ENCODE assay signal across 1 cellular context in the genomic region with DNA sequence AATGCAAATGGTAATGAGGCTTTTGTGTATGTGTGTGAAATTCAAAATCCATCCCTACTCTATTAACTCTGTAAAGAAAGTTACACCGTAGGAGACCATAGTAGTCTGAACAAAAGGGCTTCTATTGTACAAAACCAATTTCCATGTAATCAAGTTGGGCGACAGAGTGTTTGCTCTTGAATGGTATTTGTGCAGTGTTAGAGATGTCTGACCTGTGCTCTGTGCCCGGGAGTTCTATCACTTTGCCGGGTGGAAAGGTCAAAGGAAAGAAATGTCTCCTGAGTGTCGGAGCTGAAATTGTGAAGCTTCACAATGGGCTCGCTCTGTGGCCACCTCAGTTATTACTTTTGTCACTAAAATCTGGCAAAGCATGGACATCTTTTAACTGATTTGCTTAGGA.
A peak's percentile ranks its signal among the peaks of the same experiment; 100 is the strongest.
TF ChIP-seq lines count a peak whose summit lies in the region.

No MANE protein-coding gene starts in this region.

TF ChIP-seq in HepG2, 621 proteins besides CTCF, POLR2A, EP300 and RAD21 (continued from another document and continues in another):
- TF ChIP-seq, protein P1, sequence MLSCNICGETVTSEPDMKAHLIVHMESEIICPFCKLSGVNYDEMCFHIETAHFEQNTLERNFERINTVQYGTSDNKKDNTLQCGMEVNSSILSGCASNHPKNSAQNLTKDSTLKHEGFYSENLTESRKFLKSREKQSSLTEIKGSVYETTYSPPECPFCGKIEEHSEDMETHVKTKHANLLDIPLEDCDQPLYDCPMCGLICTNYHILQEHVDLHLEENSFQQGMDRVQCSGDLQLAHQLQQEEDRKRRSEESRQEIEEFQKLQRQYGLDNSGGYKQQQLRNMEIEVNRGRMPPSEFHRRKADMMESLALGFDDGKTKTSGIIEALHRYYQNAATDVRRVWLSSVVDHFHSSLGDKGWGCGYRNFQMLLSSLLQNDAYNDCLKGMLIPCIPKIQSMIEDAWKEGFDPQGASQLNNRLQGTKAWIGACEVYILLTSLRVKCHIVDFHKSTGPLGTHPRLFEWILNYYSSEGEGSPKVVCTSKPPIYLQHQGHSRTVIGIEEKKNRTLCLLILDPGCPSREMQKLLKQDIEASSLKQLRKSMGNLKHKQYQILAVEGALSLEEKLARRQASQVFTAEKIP (CRISPR knock-in tag; IDR thresholded peaks at IDR 0.05; ENCODE audit: borderline replicate concordance): no peak
- TF ChIP-seq, protein P2, sequence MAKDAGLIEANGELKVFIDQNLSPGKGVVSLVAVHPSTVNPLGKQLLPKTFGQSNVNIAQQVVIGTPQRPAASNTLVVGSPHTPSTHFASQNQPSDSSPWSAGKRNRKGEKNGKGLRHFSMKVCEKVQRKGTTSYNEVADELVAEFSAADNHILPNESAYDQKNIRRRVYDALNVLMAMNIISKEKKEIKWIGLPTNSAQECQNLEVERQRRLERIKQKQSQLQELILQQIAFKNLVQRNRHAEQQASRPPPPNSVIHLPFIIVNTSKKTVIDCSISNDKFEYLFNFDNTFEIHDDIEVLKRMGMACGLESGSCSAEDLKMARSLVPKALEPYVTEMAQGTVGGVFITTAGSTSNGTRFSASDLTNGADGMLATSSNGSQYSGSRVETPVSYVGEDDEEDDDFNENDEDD (CRISPR knock-in tag; IDR thresholded peaks at IDR 0.05; ENCODE audit: borderline replicate concordance): no peak
- TF ChIP-seq ETV5 (CRISPR knock-in tag; IDR thresholded peaks at IDR 0.05; ENCODE audit: borderline replicate concordance): no peak
- TF ChIP-seq ISL2 (CRISPR knock-in tag; IDR thresholded peaks at IDR 0.05): no peak; the same call in 1 of the 2 replicates
- no peak for TF ChIP-seq HHEX (CRISPR knock-in tag; IDR thresholded peaks at IDR 0.05)
- TF ChIP-seq ZNF205 (CRISPR knock-in tag; IDR thresholded peaks at IDR 0.05): 0 out of 2 replicates have a peak, but pooled peaks have one; percentile 43
- TF ChIP-seq GABPA (IDR thresholded peaks at IDR 0.05; ENCODE audit: low read depth, low read length): no peak
- TF ChIP-seq GABPA (CRISPR knock-in tag; IDR thresholded peaks at IDR 0.05; ENCODE audit: low read depth): no peak
- peak; percentile 22; the same call in 1 of the 2 replicates for TF ChIP-seq GATAD2A (CRISPR knock-in tag; IDR thresholded peaks at IDR 0.05)
- TF ChIP-seq TARDBP (CRISPR knock-in tag; IDR thresholded peaks at IDR 0.05): no peak
- no peak for TF ChIP-seq RELA (CRISPR knock-in tag; IDR thresholded peaks at IDR 0.05)
- TF ChIP-seq CEBPB (IDR thresholded peaks at IDR 0.05; ENCODE audit: borderline replicate concordance, low read depth, low read length): no peak
- TF ChIP-seq YY1 (IDR thresholded peaks at IDR 0.05; ENCODE audit: insufficient read depth, insufficient replicate concordance, low read depth, low read length): no peak
- no peak for TF ChIP-seq TBX3 (IDR thresholded peaks at IDR 0.05; ENCODE audit: borderline replicate concordance)
- no peak for TF ChIP-seq ZNF652 (CRISPR knock-in tag; IDR thresholded peaks at IDR 0.05; ENCODE audit: borderline replicate concordance, low read depth)
- TF ChIP-seq FOXA3 (CRISPR knock-in tag; IDR thresholded peaks at IDR 0.05): peak; percentile 11; the same call in 1 of the 2 replicates
- TF ChIP-seq MIER2 (CRISPR knock-in tag; IDR thresholded peaks at IDR 0.05): no peak
- TF ChIP-seq, protein P3, sequence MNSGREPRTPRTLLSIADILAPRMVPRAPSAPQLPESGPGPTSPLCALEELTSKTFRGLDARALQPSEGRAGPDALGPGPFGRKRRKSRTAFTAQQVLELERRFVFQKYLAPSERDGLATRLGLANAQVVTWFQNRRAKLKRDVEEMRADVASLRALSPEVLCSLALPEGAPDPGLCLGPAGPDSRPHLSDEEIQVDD (CRISPR knock-in tag; IDR thresholded peaks at IDR 0.05; ENCODE audit: borderline replicate concordance): no peak
- TF ChIP-seq, protein P4, sequence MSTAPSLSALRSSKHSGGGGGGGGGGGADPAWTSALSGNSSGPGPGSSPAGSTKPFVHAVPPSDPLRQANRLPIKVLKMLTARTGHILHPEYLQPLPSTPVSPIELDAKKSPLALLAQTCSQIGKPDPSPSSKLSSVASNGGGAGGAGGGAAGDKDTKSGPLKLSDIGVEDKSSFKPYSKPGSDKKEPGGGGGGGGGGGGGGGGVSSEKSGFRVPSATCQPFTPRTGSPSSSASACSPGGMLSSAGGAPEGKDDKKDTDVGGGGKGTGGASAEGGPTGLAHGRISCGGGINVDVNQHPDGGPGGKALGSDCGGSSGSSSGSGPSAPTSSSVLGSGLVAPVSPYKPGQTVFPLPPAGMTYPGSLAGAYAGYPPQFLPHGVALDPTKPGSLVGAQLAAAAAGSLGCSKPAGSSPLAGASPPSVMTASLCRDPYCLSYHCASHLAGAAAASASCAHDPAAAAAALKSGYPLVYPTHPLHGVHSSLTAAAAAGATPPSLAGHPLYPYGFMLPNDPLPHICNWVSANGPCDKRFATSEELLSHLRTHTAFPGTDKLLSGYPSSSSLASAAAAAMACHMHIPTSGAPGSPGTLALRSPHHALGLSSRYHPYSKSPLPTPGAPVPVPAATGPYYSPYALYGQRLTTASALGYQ (CRISPR knock-in tag; IDR thresholded peaks at IDR 0.05): no peak
- TF ChIP-seq CBX1 (IDR thresholded peaks at IDR 0.05; ENCODE audit: low read depth): no peak
- TF ChIP-seq IRF2 (CRISPR knock-in tag; IDR thresholded peaks at IDR 0.05): peak; percentile 42; the same call in 1 of the 2 replicates
- peak; percentile 75 for TF ChIP-seq NR2F2 (IDR thresholded peaks at IDR 0.05; ENCODE audit: borderline replicate concordance, low read depth)
- no peak for TF ChIP-seq SOX13 (IDR thresholded peaks at IDR 0.05)
- TF ChIP-seq SOX13 (CRISPR knock-in tag; conservative IDR thresholded peaks at IDR 0.05 in 1 of 2, IDR thresholded peaks at IDR 0.05 in 1 of 2): peak in 1 of 2 experiments; percentile 71; a peak in 2 of 4 replicates
- TF ChIP-seq SRY (CRISPR knock-in tag; IDR thresholded peaks at IDR 0.05): no peak
- TF ChIP-seq ZSCAN31 (CRISPR knock-in tag; IDR thresholded peaks at IDR 0.05; ENCODE audit: low read depth): no peak
- peak; percentile 50; the same call in 1 of the 2 replicates for TF ChIP-seq HDAC2 (CRISPR knock-in tag; IDR thresholded peaks at IDR 0.05)
- TF ChIP-seq, protein P5, sequence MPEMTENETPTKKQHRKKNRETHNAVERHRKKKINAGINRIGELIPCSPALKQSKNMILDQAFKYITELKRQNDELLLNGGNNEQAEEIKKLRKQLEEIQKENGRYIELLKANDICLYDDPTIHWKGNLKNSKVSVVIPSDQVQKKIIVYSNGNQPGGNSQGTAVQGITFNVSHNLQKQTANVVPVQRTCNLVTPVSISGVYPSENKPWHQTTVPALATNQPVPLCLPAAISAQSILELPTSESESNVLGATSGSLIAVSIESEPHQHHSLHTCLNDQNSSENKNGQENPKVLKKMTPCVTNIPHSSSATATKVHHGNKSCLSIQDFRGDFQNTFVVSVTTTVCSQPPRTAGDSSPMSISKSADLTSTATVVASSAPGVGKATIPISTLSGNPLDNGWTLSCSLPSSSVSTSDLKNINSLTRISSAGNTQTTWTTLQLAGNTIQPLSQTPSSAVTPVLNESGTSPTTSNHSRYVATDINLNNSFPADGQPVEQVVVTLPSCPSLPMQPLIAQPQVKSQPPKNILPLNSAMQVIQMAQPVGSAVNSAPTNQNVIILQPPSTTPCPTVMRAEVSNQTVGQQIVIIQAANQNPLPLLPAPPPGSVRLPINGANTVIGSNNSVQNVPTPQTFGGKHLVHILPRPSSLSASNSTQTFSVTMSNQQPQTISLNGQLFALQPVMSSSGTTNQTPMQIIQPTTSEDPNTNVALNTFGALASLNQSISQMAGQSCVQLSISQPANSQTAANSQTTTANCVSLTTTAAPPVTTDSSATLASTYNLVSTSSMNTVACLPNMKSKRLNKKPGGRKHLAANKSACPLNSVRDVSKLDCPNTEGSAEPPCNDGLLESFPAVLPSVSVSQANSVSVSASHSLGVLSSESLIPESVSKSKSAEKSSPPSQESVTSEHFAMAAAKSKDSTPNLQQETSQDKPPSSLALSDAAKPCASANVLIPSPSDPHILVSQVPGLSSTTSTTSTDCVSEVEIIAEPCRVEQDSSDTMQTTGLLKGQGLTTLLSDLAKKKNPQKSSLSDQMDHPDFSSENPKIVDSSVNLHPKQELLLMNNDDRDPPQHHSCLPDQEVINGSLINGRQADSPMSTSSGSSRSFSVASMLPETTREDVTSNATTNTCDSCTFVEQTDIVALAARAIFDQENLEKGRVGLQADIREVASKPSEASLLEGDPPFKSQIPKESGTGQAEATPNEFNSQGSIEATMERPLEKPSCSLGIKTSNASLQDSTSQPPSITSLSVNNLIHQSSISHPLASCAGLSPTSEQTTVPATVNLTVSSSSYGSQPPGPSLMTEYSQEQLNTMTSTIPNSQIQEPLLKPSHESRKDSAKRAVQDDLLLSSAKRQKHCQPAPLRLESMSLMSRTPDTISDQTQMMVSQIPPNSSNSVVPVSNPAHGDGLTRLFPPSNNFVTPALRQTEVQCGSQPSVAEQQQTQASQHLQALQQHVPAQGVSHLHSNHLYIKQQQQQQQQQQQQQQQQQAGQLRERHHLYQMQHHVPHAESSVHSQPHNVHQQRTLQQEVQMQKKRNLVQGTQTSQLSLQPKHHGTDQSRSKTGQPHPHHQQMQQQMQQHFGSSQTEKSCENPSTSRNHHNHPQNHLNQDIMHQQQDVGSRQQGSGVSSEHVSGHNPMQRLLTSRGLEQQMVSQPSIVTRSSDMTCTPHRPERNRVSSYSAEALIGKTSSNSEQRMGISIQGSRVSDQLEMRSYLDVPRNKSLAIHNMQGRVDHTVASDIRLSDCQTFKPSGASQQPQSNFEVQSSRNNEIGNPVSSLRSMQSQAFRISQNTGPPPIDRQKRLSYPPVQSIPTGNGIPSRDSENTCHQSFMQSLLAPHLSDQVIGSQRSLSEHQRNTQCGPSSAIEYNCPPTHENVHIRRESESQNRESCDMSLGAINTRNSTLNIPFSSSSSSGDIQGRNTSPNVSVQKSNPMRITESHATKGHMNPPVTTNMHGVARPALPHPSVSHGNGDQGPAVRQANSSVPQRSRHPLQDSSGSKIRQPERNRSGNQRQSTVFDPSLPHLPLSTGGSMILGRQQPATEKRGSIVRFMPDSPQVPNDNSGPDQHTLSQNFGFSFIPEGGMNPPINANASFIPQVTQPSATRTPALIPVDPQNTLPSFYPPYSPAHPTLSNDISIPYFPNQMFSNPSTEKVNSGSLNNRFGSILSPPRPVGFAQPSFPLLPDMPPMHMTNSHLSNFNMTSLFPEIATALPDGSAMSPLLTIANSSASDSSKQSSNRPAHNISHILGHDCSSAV (CRISPR knock-in tag; IDR thresholded peaks at IDR 0.05; ENCODE audit: borderline replicate concordance): no peak
- 0 out of 2 replicates have a peak, but pooled peaks have one; percentile 14 for TF ChIP-seq SAP130 (CRISPR knock-in tag; IDR thresholded peaks at IDR 0.05; ENCODE audit: low read depth)
- TF ChIP-seq NPAS2 (CRISPR knock-in tag; IDR thresholded peaks at IDR 0.05; ENCODE audit: borderline replicate concordance): no peak
- TF ChIP-seq, protein P6, sequence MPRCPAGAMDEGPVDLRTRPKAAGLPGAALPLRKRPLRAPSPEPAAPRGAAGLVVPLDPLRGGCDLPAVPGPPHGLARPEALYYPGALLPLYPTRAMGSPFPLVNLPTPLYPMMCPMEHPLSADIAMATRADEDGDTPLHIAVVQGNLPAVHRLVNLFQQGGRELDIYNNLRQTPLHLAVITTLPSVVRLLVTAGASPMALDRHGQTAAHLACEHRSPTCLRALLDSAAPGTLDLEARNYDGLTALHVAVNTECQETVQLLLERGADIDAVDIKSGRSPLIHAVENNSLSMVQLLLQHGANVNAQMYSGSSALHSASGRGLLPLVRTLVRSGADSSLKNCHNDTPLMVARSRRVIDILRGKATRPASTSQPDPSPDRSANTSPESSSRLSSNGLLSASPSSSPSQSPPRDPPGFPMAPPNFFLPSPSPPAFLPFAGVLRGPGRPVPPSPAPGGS (CRISPR knock-in tag; IDR thresholded peaks at IDR 0.05): no peak
- TF ChIP-seq KLF15 (CRISPR knock-in tag; IDR thresholded peaks at IDR 0.05; ENCODE audit: borderline replicate concordance): no peak
- TF ChIP-seq, protein P7, sequence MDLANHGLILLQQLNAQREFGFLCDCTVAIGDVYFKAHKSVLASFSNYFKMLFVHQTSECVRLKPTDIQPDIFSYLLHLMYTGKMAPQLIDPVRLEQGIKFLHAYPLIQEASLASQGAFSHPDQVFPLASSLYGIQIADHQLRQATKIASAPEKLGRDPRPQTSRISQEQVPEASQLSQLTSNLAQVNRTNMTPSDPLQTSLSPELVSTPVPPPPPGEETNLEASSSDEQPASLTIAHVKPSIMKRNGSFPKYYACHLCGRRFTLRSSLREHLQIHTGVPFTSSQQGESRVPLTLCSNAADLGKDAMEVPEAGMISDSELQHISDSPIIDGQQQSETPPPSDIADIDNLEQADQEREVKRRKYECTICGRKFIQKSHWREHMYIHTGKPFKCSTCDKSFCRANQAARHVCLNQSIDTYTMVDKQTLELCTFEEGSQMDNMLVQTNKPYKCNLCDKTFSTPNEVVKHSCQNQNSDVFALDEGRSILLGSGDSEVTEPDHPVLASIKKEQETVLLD (CRISPR knock-in tag; IDR thresholded peaks at IDR 0.05; ENCODE audit: low read depth): no peak
- TF ChIP-seq SNAPC2 (CRISPR knock-in tag; IDR thresholded peaks at IDR 0.05): 0 out of 2 replicates have a peak, but pooled peaks have one; percentile 25
- TF ChIP-seq RCOR2 (CRISPR knock-in tag; IDR thresholded peaks at IDR 0.05): 0 out of 2 replicates have a peak, but pooled peaks have one; percentile 42
- TF ChIP-seq ZNF34 (CRISPR knock-in tag; IDR thresholded peaks at IDR 0.05; ENCODE audit: borderline replicate concordance): no peak
- no peak for TF ChIP-seq PHF5A (CRISPR knock-in tag; IDR thresholded peaks at IDR 0.05; ENCODE audit: low read depth, unreplicated experiment)
- no peak for TF ChIP-seq HNRNPK (IDR thresholded peaks at IDR 0.05; ENCODE audit: low read depth, low read length, poor library complexity, severe bottlenecking)
- no peak for TF ChIP-seq MTA1 (CRISPR knock-in tag; IDR thresholded peaks at IDR 0.05; ENCODE audit: borderline replicate concordance)
- TF ChIP-seq, protein P8, sequence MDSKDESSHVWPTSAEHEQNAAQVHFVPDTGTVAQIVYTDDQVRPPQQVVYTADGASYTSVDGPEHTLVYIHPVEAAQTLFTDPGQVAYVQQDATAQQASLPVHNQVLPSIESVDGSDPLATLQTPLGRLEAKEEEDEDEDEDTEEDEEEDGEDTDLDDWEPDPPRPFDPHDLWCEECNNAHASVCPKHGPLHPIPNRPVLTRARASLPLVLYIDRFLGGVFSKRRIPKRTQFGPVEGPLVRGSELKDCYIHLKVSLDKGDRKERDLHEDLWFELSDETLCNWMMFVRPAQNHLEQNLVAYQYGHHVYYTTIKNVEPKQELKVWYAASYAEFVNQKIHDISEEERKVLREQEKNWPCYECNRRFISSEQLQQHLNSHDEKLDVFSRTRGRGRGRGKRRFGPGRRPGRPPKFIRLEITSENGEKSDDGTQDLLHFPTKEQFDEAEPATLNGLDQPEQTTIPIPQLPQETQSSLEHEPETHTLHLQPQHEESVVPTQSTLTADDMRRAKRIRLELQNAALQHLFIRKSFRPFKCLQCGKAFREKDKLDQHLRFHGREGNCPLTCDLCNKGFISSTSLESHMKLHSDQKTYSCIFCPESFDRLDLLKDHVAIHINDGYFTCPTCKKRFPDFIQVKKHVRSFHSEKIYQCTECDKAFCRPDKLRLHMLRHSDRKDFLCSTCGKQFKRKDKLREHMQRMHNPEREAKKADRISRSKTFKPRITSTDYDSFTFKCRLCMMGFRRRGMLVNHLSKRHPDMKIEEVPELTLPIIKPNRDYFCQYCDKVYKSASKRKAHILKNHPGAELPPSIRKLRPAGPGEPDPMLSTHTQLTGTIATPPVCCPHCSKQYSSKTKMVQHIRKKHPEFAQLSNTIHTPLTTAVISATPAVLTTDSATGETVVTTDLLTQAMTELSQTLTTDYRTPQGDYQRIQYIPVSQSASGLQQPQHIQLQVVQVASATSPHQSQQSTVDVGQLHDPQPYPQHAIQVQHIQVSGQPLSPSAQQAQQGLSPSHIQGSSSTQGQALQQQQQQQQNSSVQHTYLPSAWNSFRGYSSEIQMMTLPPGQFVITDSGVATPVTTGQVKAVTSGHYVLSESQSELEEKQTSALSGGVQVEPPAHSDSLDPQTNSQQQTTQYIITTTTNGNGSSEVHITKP (CRISPR knock-in tag; IDR thresholded peaks at IDR 0.05; ENCODE audit: low read depth): no peak
- no peak for TF ChIP-seq FOXC1 (CRISPR knock-in tag; IDR thresholded peaks at IDR 0.05; ENCODE audit: borderline replicate concordance)
